In the genomic region with DNA sequence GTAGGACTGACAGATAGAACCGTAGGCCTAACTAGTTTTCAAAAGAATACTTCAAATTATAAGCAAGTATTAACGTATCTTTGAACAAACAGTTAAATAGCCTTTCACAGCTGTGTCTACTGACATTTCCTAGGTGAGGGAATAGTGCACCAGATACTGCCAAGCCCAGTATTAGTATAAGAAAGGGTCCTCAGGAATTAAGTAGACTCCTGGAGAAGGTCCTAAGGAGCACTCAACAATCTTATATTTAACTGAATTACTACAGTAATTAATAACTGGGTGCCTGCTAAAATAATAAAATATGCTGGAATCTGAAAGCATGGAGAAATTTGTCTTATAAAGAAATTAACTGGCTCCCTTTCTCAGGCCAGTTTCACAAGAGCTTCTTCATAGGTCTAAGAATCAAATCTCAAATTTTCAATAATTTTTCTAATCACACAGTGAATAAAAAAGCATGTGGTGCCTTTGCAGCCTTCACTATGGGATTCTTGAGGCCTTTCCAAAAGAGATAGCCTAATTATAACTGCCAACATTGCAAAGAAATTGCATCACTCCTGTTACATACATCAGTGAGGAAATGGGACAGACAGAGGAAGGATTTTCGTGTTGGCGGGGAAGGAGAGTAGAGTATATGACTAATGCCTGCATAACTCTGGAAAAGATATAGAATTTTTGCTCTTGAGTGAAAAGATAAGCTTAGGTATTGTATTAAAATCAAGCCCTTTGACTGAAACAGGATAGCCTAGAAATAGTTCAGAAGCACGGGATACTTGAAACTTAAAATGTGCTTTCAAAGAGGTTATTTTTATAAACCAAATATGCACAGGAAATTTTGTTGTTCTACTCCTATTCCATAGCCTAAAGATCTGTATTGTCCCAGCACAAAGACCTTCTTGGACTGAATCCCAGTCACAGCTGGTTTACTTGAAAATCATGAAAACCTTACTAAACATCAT, we compare ENCODE assay signal across 1 cellular context.
A peak's percentile ranks its signal among the peaks of the same experiment; 100 is the strongest.
TF ChIP-seq lines count a peak whose summit lies in the region.

No MANE protein-coding gene starts in this region.

TF ChIP-seq in K562, 482 proteins besides CTCF, POLR2A, EP300 and RAD21 (continues in another document):
- TF ChIP-seq PML (IDR thresholded peaks at IDR 0.05; ENCODE audit: low read length) (no peak; the same call in 1 of the 2 replicates), ZKSCAN8 (CRISPR knock-in tag; IDR thresholded peaks at IDR 0.05) (peak; percentile 40; the same call in 1 of the 2 replicates), MCM7 (IDR thresholded peaks at IDR 0.05) (no peak), ZC3H11A (IDR thresholded peaks at IDR 0.05; ENCODE audit: low read depth, low read length) (no peak), U2AF2 (optimal IDR thresholded peaks at IDR 0.05; ENCODE audit: low read depth, low read length) (no peak), CHD4 (IDR thresholded peaks at IDR 0.05; ENCODE audit: insufficient read depth, insufficient replicate concordance, low read depth, low read length, poor library complexity, severe bottlenecking) (no peak), TEAD1 (CRISPR knock-in tag; IDR thresholded peaks at IDR 0.05) (peak in 1 of 2 experiments; percentile 74; a peak in 2 of 4 replicates), ASH1L (IDR thresholded peaks at IDR 0.05; ENCODE audit: borderline replicate concordance, low read depth, partially characterized antibody) (no peak), ATF7 (IDR thresholded peaks at IDR 0.05) (peak; percentile 92), ARID2 (IDR thresholded peaks at IDR 0.05) (no peak), CHCHD3 (CRISPR knock-in tag; IDR thresholded peaks at IDR 0.05) (no peak), MAZ (CRISPR knock-in tag; conservative IDR thresholded peaks at IDR 0.05 in 1 of 2, IDR thresholded peaks at IDR 0.05 in 1 of 2) (peak; percentile 16 to 54; a peak in 1 of 4 replicates), SMARCA4 (IDR thresholded peaks at IDR 0.05) (peak; percentile 92), RNF2 (IDR thresholded peaks at IDR 0.05) (peak; percentile 85), CBX2 (IDR thresholded peaks at IDR 0.05; ENCODE audit: insufficient read depth, low read length, poor library complexity, severe bottlenecking) (no peak), SNRNP70 (optimal IDR thresholded peaks at IDR 0.05; ENCODE audit: low read depth, low read length) (no peak), POLR3G (IDR thresholded peaks at IDR 0.05; ENCODE audit: extremely low read depth, insufficient read length, insufficient replicate concordance) (no peak), FOS (IDR thresholded peaks at IDR 0.05; ENCODE audit: extremely low read depth, insufficient read length) (no peak), ZNF75A (CRISPR knock-in tag; IDR thresholded peaks at IDR 0.05) (no peak), SMARCC2 (IDR thresholded peaks at IDR 0.05; ENCODE audit: low read depth) (peak; percentile 70; the same call in 1 of the 2 replicates), KDM2B (CRISPR knock-in tag; IDR thresholded peaks at IDR 0.05) (no peak), TCF3 (CRISPR knock-in tag; IDR thresholded peaks at IDR 0.05) (peak; percentile 69), FOXM1 (IDR thresholded peaks at IDR 0.05; ENCODE audit: low read depth) (peak; percentile 39; the same call in 1 of the 2 replicates), FOXM1 (CRISPR knock-in tag; IDR thresholded peaks at IDR 0.05; ENCODE audit: low read depth) (no peak), SRSF9 (IDR thresholded peaks at IDR 0.05; ENCODE audit: borderline replicate concordance, low read depth, low read length) (no peak), GATAD2A (IDR thresholded peaks at IDR 0.05) (no peak), LEF1 (IDR thresholded peaks at IDR 0.05) (peak; percentile 64; the same call in 1 of the 2 replicates), HEY1 (CRISPR knock-in tag; IDR thresholded peaks at IDR 0.05; ENCODE audit: borderline replicate concordance) (no peak)
- TF ChIP-seq, protein P1, sequence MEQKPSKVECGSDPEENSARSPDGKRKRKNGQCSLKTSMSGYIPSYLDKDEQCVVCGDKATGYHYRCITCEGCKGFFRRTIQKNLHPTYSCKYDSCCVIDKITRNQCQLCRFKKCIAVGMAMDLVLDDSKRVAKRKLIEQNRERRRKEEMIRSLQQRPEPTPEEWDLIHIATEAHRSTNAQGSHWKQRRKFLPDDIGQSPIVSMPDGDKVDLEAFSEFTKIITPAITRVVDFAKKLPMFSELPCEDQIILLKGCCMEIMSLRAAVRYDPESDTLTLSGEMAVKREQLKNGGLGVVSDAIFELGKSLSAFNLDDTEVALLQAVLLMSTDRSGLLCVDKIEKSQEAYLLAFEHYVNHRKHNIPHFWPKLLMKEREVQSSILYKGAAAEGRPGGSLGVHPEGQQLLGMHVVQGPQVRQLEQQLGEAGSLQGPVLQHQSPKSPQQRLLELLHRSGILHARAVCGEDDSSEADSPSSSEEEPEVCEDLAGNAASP (IDR thresholded peaks at IDR 0.05) = no peak
- TF ChIP-seq, protein P2, sequence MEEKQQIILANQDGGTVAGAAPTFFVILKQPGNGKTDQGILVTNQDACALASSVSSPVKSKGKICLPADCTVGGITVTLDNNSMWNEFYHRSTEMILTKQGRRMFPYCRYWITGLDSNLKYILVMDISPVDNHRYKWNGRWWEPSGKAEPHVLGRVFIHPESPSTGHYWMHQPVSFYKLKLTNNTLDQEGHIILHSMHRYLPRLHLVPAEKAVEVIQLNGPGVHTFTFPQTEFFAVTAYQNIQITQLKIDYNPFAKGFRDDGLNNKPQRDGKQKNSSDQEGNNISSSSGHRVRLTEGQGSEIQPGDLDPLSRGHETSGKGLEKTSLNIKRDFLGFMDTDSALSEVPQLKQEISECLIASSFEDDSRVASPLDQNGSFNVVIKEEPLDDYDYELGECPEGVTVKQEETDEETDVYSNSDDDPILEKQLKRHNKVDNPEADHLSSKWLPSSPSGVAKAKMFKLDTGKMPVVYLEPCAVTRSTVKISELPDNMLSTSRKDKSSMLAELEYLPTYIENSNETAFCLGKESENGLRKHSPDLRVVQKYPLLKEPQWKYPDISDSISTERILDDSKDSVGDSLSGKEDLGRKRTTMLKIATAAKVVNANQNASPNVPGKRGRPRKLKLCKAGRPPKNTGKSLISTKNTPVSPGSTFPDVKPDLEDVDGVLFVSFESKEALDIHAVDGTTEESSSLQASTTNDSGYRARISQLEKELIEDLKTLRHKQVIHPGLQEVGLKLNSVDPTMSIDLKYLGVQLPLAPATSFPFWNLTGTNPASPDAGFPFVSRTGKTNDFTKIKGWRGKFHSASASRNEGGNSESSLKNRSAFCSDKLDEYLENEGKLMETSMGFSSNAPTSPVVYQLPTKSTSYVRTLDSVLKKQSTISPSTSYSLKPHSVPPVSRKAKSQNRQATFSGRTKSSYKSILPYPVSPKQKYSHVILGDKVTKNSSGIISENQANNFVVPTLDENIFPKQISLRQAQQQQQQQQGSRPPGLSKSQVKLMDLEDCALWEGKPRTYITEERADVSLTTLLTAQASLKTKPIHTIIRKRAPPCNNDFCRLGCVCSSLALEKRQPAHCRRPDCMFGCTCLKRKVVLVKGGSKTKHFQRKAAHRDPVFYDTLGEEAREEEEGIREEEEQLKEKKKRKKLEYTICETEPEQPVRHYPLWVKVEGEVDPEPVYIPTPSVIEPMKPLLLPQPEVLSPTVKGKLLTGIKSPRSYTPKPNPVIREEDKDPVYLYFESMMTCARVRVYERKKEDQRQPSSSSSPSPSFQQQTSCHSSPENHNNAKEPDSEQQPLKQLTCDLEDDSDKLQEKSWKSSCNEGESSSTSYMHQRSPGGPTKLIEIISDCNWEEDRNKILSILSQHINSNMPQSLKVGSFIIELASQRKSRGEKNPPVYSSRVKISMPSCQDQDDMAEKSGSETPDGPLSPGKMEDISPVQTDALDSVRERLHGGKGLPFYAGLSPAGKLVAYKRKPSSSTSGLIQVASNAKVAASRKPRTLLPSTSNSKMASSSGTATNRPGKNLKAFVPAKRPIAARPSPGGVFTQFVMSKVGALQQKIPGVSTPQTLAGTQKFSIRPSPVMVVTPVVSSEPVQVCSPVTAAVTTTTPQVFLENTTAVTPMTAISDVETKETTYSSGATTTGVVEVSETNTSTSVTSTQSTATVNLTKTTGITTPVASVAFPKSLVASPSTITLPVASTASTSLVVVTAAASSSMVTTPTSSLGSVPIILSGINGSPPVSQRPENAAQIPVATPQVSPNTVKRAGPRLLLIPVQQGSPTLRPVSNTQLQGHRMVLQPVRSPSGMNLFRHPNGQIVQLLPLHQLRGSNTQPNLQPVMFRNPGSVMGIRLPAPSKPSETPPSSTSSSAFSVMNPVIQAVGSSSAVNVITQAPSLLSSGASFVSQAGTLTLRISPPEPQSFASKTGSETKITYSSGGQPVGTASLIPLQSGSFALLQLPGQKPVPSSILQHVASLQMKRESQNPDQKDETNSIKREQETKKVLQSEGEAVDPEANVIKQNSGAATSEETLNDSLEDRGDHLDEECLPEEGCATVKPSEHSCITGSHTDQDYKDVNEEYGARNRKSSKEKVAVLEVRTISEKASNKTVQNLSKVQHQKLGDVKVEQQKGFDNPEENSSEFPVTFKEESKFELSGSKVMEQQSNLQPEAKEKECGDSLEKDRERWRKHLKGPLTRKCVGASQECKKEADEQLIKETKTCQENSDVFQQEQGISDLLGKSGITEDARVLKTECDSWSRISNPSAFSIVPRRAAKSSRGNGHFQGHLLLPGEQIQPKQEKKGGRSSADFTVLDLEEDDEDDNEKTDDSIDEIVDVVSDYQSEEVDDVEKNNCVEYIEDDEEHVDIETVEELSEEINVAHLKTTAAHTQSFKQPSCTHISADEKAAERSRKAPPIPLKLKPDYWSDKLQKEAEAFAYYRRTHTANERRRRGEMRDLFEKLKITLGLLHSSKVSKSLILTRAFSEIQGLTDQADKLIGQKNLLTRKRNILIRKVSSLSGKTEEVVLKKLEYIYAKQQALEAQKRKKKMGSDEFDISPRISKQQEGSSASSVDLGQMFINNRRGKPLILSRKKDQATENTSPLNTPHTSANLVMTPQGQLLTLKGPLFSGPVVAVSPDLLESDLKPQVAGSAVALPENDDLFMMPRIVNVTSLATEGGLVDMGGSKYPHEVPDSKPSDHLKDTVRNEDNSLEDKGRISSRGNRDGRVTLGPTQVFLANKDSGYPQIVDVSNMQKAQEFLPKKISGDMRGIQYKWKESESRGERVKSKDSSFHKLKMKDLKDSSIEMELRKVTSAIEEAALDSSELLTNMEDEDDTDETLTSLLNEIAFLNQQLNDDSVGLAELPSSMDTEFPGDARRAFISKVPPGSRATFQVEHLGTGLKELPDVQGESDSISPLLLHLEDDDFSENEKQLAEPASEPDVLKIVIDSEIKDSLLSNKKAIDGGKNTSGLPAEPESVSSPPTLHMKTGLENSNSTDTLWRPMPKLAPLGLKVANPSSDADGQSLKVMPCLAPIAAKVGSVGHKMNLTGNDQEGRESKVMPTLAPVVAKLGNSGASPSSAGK (IDR thresholded peaks at IDR 0.05) = peak; percentile 79
- TF ChIP-seq, protein P3, sequence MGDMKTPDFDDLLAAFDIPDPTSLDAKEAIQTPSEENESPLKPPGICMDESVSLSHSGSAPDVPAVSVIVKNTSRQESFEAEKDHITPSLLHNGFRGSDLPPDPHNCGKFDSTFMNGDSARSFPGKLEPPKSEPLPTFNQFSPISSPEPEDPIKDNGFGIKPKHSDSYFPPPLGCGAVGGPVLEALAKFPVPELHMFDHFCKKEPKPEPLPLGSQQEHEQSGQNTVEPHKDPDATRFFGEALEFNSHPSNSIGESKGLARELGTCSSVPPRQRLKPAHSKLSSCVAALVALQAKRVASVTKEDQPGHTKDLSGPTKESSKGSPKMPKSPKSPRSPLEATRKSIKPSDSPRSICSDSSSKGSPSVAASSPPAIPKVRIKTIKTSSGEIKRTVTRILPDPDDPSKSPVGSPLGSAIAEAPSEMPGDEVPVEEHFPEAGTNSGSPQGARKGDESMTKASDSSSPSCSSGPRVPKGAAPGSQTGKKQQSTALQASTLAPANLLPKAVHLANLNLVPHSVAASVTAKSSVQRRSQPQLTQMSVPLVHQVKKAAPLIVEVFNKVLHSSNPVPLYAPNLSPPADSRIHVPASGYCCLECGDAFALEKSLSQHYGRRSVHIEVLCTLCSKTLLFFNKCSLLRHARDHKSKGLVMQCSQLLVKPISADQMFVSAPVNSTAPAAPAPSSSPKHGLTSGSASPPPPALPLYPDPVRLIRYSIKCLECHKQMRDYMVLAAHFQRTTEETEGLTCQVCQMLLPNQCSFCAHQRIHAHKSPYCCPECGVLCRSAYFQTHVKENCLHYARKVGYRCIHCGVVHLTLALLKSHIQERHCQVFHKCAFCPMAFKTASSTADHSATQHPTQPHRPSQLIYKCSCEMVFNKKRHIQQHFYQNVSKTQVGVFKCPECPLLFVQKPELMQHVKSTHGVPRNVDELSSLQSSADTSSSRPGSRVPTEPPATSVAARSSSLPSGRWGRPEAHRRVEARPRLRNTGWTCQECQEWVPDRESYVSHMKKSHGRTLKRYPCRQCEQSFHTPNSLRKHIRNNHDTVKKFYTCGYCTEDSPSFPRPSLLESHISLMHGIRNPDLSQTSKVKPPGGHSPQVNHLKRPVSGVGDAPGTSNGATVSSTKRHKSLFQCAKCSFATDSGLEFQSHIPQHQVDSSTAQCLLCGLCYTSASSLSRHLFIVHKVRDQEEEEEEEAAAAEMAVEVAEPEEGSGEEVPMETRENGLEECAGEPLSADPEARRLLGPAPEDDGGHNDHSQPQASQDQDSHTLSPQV (IDR thresholded peaks at IDR 0.05) = peak; percentile 77; the same call in 1 of the 2 replicates
- TF ChIP-seq, protein P4, sequence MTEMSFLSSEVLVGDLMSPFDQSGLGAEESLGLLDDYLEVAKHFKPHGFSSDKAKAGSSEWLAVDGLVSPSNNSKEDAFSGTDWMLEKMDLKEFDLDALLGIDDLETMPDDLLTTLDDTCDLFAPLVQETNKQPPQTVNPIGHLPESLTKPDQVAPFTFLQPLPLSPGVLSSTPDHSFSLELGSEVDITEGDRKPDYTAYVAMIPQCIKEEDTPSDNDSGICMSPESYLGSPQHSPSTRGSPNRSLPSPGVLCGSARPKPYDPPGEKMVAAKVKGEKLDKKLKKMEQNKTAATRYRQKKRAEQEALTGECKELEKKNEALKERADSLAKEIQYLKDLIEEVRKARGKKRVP (CRISPR knock-in tag; IDR thresholded peaks at IDR 0.05) = peak; percentile 98
- TF ChIP-seq, protein P5, sequence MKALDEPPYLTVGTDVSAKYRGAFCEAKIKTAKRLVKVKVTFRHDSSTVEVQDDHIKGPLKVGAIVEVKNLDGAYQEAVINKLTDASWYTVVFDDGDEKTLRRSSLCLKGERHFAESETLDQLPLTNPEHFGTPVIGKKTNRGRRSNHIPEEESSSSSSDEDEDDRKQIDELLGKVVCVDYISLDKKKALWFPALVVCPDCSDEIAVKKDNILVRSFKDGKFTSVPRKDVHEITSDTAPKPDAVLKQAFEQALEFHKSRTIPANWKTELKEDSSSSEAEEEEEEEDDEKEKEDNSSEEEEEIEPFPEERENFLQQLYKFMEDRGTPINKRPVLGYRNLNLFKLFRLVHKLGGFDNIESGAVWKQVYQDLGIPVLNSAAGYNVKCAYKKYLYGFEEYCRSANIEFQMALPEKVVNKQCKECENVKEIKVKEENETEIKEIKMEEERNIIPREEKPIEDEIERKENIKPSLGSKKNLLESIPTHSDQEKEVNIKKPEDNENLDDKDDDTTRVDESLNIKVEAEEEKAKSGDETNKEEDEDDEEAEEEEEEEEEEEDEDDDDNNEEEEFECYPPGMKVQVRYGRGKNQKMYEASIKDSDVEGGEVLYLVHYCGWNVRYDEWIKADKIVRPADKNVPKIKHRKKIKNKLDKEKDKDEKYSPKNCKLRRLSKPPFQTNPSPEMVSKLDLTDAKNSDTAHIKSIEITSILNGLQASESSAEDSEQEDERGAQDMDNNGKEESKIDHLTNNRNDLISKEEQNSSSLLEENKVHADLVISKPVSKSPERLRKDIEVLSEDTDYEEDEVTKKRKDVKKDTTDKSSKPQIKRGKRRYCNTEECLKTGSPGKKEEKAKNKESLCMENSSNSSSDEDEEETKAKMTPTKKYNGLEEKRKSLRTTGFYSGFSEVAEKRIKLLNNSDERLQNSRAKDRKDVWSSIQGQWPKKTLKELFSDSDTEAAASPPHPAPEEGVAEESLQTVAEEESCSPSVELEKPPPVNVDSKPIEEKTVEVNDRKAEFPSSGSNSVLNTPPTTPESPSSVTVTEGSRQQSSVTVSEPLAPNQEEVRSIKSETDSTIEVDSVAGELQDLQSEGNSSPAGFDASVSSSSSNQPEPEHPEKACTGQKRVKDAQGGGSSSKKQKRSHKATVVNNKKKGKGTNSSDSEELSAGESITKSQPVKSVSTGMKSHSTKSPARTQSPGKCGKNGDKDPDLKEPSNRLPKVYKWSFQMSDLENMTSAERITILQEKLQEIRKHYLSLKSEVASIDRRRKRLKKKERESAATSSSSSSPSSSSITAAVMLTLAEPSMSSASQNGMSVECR (CRISPR knock-in tag; IDR thresholded peaks at IDR 0.05) = no peak
